ENCODE assay signal across 28 cellular contexts in the genomic region with DNA sequence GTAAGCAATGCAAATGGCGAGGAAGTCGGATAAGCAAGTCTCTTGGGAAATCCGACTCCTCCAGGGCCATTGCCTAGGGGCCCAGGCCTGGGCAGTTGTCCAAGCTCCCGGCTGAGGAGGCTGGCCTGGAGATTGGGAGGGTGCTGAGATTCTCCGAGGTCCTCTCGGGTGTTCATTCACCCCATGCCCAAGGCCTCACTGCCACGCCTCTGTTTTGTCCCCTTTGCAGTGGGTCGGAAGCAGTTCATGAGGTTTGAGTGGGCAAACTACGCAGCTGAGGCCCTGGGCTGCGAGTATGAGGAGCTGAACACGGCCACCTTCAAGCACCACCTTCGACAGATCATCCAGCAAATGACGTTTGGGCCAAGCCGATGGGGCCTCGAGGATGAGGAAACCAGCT.
"Had no signal": no experiment of that assay in that cellular context is flagged by ENCODE, and none has a peak within 500 bp of the region (broad histone marks: within the 10 kb centered on the region; RNA-seq: fewer than 3 reads in every experiment).

No MANE protein-coding gene starts in this region.

- H3K4me1 ChIP-seq: lower lobe of right lung, right atrium auricular region, stomach, testis, thyroid gland, transverse colon, upper lobe of left lung, uterus had no signal

- H3K27ac ChIP-seq: heart right ventricle, hepatocyte, lower lobe of right lung, neural progenitor cell, ovary, right atrium auricular region, skin epidermis, stomach, testis, thyroid gland, transverse colon, upper lobe of left lung, uterus had no signal

- H2AFZ ChIP-seq: hepatocyte, neural progenitor cell had no signal

- H3K36me3 ChIP-seq: lower lobe of right lung, neural progenitor cell, ovary, stomach, thyroid gland, transverse colon, upper lobe of left lung, uterus had no signal

- H3K27me3 ChIP-seq: heart right ventricle, neural progenitor cell, ovary, right atrium auricular region, testis, thyroid gland, transverse colon, upper lobe of left lung, uterus had no signal

- H3K4me1 Mint-ChIP-seq: mesothelial cell of epicardium; naive B cell; natural killer cell; nephron progenitor cell; stimulated activated naive B cell treated with anti-CD40 and anti-IgM and Interleukin-4, amounts not matched to agents 10 μg/mL and 1 μg/mL and 100 μg/mL, for 72 hours had no signal

- H3K4me3 Mint-ChIP-seq: mesothelial cell of epicardium; naive B cell; natural killer cell; nephron progenitor cell; stimulated activated naive B cell treated with anti-CD40 and anti-IgM and Interleukin-4, amounts not matched to agents 10 μg/mL and 1 μg/mL and 100 μg/mL, for 72 hours had no signal

- H3K36me3 Mint-ChIP-seq: mesothelial cell of epicardium, natural killer cell had no signal

- H3K9me3 ChIP-seq: heart right ventricle, lower lobe of right lung, ovary, right atrium auricular region, testis, thyroid gland, transverse colon, upper lobe of left lung, uterus had no signal

- H3K4me3 ChIP-seq: heart right ventricle, hepatocyte, lower lobe of right lung, neural progenitor cell, ovary, right atrium auricular region, skin epidermis, stomach, testis, thyroid gland, transverse colon, upper lobe of left lung, uterus had no signal

- H3K4me2 ChIP-seq: hepatocyte, neural progenitor cell had no signal

- H3K9ac ChIP-seq: neural progenitor cell had no signal

- ATAC-seq: lower lobe of right lung; natural killer cell; sciatic nerve; stimulated activated naive B cell treated with anti-CD40 and anti-IgM and Interleukin-4, amounts not matched to agents 10 μg/mL and 1 μg/mL and 100 μg/mL, for 72 hours; stimulated activated naive CD8-positive, alpha-beta T cell treated with anti-CD3 and anti-CD28 coated beads, Interleukin-15, Interleukin-2, amounts not matched to agents 100 U/mL and 50 U/mL, for 24 hours had no signal

- DNase-seq: heart right ventricle; islet precursor cell; lower lobe of right lung; mammary epithelial cell; mesenchymal stem cell; naive B cell; natural killer cell; nephron progenitor cell; ovary; stimulated activated CD4-positive, alpha-beta T cell treated with anti-CD3 and anti-CD28 coated beads, Interleukin-12 subunit alpha, Interleukin-12 subunit beta, amount 100 ng/mL, for 4 hours; stimulated activated CD4-positive, alpha-beta T cell treated with anti-CD3 and anti-CD28 coated beads, Interleukin-15, amount 100 ng/mL, for 24 hours; stimulated activated CD4-positive, alpha-beta T cell treated with anti-CD3 and anti-CD28 coated beads, Interleukin-2, amount 100 ng/mL, for 24 hours; stimulated activated CD4-positive, alpha-beta T cell treated with anti-CD3 and anti-CD28 coated beads, Interleukin-4, amount 100 ng/mL, for 1 hour; stimulated activated naive B cell treated with anti-CD40 and anti-IgM and Interleukin-4, amounts not matched to agents 10 μg/mL and 1 μg/mL and 100 μg/mL, for 72 hours; stimulated activated naive CD8-positive, alpha-beta T cell treated with anti-CD3 and anti-CD28 coated beads, Interleukin-15, Interleukin-2, amounts not matched to agents 100 U/mL and 50 U/mL, for 24 hours; stomach; testis; thyroid gland; transverse colon; upper lobe of left lung; uterus had no signal

- H3K27ac Mint-ChIP-seq: mesothelial cell of epicardium; natural killer cell; nephron progenitor cell; progenitor cell of endocrine pancreas; stimulated activated naive B cell treated with anti-CD40 and anti-IgM and Interleukin-4, amounts not matched to agents 10 μg/mL and 1 μg/mL and 100 μg/mL, for 72 hours had no signal

- H3K79me2 ChIP-seq: hepatocyte had no signal
